In the genomic region with DNA sequence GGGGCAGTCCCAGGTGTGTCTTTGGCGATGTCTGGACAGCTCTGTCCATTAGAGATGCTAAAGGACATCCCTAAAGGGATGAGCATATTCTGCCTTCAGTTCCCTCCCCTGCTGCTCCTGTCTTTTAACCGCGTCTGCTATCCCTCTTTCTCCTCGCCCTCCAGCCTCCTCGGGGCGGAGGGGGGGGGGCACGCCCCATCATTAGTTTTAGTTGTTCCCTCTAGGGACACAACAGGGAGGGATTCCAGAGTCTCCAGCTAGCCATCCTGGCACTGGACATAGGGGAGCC, we compare ENCODE assay signal across 8 cellular contexts. TPM values are rescaled to one million over a fixed set of nuclear protein-coding genes. Genes with fewer than 3 reads are reported as not detected.
DNase-seq lines count a peak whose midpoint lies in the region; ATAC-seq and TF ChIP-seq lines count a peak whose summit lies in the region.

No MANE protein-coding gene starts in this region.

- H3K4me3 ChIP-seq in BLaER1 treated with 17β-estradiol and CSF1 and Interleukin-3, amounts not matched to agents 10 nM and 100 nM = peak overlapping the region; percentile 61 to 86 (median 78)
- H3K4me3 ChIP-seq in NB4 (ENCODE audit: low read depth, low read length) (peak overlapping the region; percentile 70), neural progenitor cell (peak overlapping the region; percentile 74)

- no peak for TF ChIP-seq POLR2A in NB4 (IDR thresholded peaks at IDR 0.05; ENCODE audit: extremely low read depth, insufficient read length)

- H3F3A ChIP-seq in neural progenitor cell (ENCODE audit: low read depth) = peaks cover 9% of the 10 kb centered on the region

- H4K20me1 ChIP-seq in BLaER1 treated with 17β-estradiol and CSF1 and Interleukin-3, amounts not matched to agents 10 nM and 100 nM = peaks cover 0 to 9% (median 3%) of the 10 kb centered on the region in 11 experiments; a peak in 9 of 22 replicates
- H4K20me1 ChIP-seq in neural progenitor cell (ENCODE audit: low read depth) = no peaks in the 10 kb centered on the region

- peaks cover 9 to 49% (median 16%) of the 10 kb centered on the region in 10 experiments; a peak in 19 of 20 replicates for H3K4me1 ChIP-seq in BLaER1 treated with 17β-estradiol and CSF1 and Interleukin-3, amounts not matched to agents 10 nM and 100 nM
- H3K4me1 ChIP-seq in neural progenitor cell = no peaks in the 10 kb centered on the region

- DNase-seq in NB4 (ENCODE audit: low read depth) = no peak
- DNase-seq in effector memory CD8-positive, alpha-beta T cell = peak in 1 of 3 experiments; percentile 4
- no peak for DNase-seq in neural progenitor cell (ENCODE audit: low spot score)
- no peak for DNase-seq in NCI-H2107 (lab: John Stamatoyannopoulos, UW)
- no peak for DNase-seq in NCI-H1092 (lab: John Stamatoyannopoulos, UW)
- no peak for DNase-seq in cerebellar cortex (ENCODE audit: low spot score)

- no peak overlapping the region for H2AFZ ChIP-seq in neural progenitor cell (replicated peaks)

- H3K79me2 ChIP-seq in neural progenitor cell (ENCODE audit: low read depth) = peaks cover 7% of the 10 kb centered on the region

- peak overlapping the region; percentile 83 to 95 (median 88) for H3K9ac ChIP-seq in BLaER1 treated with 17β-estradiol and CSF1 and Interleukin-3, amounts not matched to agents 10 nM and 100 nM
- H3K9ac ChIP-seq in neural progenitor cell = peak overlapping the region; percentile 52

- peaks cover 45% of the 10 kb centered on the region for H3K36me3 Mint-ChIP-seq in effector memory CD8-positive, alpha-beta T cell (ENCODE audit: insufficient read depth)
- no peaks in the 10 kb centered on the region for H3K36me3 Mint-ChIP-seq in neural progenitor cell

- peaks cover 20 to 35% (median 26%) of the 10 kb centered on the region in 11 experiments; a peak in 21 of 22 replicates for H3K36me3 ChIP-seq in BLaER1 treated with 17β-estradiol and CSF1 and Interleukin-3, amounts not matched to agents 10 nM and 100 nM
- peaks cover 5% of the 10 kb centered on the region for H3K36me3 ChIP-seq in neural progenitor cell

- H3K27ac ChIP-seq in BLaER1 treated with 17β-estradiol and CSF1 and Interleukin-3, amounts not matched to agents 10 nM and 100 nM = peak overlapping the region; percentile 80 to 95 (median 84)
- H3K27ac ChIP-seq in neural progenitor cell = no peak overlapping the region

- H3K27me3 ChIP-seq in BLaER1 treated with 17β-estradiol and CSF1 and Interleukin-3, amounts not matched to agents 10 nM and 100 nM = peaks cover 44 to 82% (median 71%) of the 10 kb centered on the region in 11 experiments
- peaks cover 13% of the 10 kb centered on the region for H3K27me3 ChIP-seq in neural progenitor cell

- peaks cover 18 to 19% of the 10 kb centered on the region in 2 donors for H3K4me1 Mint-ChIP-seq in effector memory CD8-positive, alpha-beta T cell (ENCODE audit: low read depth in 2 of 2)
- H3K4me1 Mint-ChIP-seq in neural progenitor cell = peaks cover 6% of the 10 kb centered on the region

- TF ChIP-seq CTCF in NB4 (IDR thresholded peaks at IDR 0.05; ENCODE audit: low read depth, low read length) (no peak), neural progenitor cell (IDR thresholded peaks at IDR 0.05) (no peak)

- ATAC-seq in effector memory CD8-positive, alpha-beta T cell (replicated peaks) = no peak
- no peak for ATAC-seq in HG03280 (IDR thresholded peaks at IDR 0.05; ENCODE audit: unreplicated experiment)

- H3K27me3 Mint-ChIP-seq in effector memory CD8-positive, alpha-beta T cell = no peaks in the 10 kb centered on the region
- H3K27me3 Mint-ChIP-seq in neural progenitor cell (ENCODE audit: insufficient read depth, low read depth) = peaks cover 5% of the 10 kb centered on the region

- peak overlapping the region; percentile 93 to 94 for H3K27ac Mint-ChIP-seq in effector memory CD8-positive, alpha-beta T cell
- peak overlapping the region; percentile 47 for H3K27ac Mint-ChIP-seq in neural progenitor cell

- peak overlapping the region; percentile 88 to 97 for H3K4me3 Mint-ChIP-seq in effector memory CD8-positive, alpha-beta T cell
- H3K4me3 Mint-ChIP-seq in neural progenitor cell = peak overlapping the region; percentile 96

- peaks cover 0 to 38% (median 6%) of the 10 kb centered on the region in 11 experiments; a peak in 12 of 22 replicates for H3K9me3 ChIP-seq in BLaER1 treated with 17β-estradiol and CSF1 and Interleukin-3, amounts not matched to agents 10 nM and 100 nM (replicated peaks in 1 of 11)
- H3K9me3 ChIP-seq in neural progenitor cell (ENCODE audit: low read depth) = no peaks in the 10 kb centered on the region

- H3K4me2 ChIP-seq in BLaER1 treated with 17β-estradiol and CSF1 and Interleukin-3, amounts not matched to agents 10 nM and 100 nM = peak overlapping the region; percentile 75 to 92 (median 80)
- H3K4me2 ChIP-seq in neural progenitor cell = peak overlapping the region; percentile 83

- no peaks in the 10 kb centered on the region for H3K9me3 Mint-ChIP-seq in effector memory CD8-positive, alpha-beta T cell
- H3K9me3 Mint-ChIP-seq in neural progenitor cell = peaks cover 8% of the 10 kb centered on the region

RNA-seq across cellular contexts. Expression of gene MSL3, which starts 1.1 kb away (rescaled TPM):
- 21.9 and 33.2 TPM in 2 replicates for total RNA-seq in neural progenitor cell (ENCODE audit: low replicate concordance)
